In the genomic region with DNA sequence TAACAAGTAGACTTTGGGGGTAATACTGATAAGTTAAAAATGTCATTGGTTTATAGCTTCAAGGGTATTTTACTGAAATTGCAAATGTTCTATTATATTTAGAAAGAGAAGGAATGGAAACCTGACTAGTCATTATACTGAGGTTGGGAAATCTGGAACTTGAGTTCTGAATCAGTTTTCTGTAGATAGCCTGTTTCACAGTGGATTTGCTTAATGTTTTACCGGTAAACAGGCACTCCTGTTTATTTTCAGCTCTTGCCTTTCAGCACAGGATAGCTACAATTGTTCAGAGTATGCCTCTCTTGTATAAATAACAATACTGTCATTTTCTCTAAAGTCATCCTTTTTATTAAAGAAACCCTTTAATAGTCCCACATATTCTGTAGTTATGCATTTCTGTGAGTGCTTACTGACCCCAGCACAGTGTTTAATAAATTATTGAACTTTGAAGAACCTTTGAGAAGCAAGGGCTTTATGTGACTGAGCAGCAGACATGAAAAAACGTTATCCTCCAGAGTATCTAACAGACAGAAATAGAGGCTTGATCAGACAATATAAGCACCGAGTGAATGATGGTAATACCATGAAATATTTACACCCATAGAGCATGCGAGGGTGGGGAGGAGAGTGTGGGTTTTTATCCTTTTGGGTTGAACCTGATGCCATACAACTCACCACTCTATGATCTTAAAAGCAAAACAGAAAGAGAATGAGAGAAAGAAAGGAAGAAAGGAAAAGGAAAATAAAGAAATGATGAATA, we compare ENCODE assay signal across 1 cellular context.
TF ChIP-seq lines count a peak whose summit lies in the region.

No MANE protein-coding gene starts in this region.

TF ChIP-seq in WTC11, 78 proteins besides CTCF, POLR2A, EP300 and RAD21 (continued from another document):
- TF ChIP-seq, protein P1, sequence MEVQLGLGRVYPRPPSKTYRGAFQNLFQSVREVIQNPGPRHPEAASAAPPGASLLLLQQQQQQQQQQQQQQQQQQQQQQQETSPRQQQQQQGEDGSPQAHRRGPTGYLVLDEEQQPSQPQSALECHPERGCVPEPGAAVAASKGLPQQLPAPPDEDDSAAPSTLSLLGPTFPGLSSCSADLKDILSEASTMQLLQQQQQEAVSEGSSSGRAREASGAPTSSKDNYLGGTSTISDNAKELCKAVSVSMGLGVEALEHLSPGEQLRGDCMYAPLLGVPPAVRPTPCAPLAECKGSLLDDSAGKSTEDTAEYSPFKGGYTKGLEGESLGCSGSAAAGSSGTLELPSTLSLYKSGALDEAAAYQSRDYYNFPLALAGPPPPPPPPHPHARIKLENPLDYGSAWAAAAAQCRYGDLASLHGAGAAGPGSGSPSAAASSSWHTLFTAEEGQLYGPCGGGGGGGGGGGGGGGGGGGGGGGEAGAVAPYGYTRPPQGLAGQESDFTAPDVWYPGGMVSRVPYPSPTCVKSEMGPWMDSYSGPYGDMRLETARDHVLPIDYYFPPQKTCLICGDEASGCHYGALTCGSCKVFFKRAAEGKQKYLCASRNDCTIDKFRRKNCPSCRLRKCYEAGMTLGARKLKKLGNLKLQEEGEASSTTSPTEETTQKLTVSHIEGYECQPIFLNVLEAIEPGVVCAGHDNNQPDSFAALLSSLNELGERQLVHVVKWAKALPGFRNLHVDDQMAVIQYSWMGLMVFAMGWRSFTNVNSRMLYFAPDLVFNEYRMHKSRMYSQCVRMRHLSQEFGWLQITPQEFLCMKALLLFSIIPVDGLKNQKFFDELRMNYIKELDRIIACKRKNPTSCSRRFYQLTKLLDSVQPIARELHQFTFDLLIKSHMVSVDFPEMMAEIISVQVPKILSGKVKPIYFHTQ (CRISPR knock-in tag; IDR thresholded peaks at IDR 0.05): no peak
- TF ChIP-seq, protein P2, sequence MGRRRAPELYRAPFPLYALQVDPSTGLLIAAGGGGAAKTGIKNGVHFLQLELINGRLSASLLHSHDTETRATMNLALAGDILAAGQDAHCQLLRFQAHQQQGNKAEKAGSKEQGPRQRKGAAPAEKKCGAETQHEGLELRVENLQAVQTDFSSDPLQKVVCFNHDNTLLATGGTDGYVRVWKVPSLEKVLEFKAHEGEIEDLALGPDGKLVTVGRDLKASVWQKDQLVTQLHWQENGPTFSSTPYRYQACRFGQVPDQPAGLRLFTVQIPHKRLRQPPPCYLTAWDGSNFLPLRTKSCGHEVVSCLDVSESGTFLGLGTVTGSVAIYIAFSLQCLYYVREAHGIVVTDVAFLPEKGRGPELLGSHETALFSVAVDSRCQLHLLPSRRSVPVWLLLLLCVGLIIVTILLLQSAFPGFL (CRISPR knock-in tag; IDR thresholded peaks at IDR 0.05; ENCODE audit: borderline replicate concordance): no peak
- TF ChIP-seq, protein P3, sequence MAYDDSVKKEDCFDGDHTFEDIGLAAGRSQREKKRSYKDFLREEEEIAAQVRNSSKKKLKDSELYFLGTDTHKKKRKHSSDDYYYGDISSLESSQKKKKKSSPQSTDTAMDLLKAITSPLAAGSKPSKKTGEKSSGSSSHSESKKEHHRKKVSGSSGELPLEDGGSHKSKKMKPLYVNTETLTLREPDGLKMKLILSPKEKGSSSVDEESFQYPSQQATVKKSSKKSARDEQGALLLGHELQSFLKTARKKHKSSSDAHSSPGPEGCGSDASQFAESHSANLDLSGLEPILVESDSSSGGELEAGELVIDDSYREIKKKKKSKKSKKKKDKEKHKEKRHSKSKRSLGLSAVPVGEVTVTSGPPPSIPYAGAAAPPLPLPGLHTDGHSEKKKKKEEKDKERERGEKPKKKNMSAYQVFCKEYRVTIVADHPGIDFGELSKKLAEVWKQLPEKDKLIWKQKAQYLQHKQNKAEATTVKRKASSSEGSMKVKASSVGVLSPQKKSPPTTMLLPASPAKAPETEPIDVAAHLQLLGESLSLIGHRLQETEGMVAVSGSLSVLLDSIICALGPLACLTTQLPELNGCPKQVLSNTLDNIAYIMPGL (CRISPR knock-in tag; IDR thresholded peaks at IDR 0.05): no peak
- TF ChIP-seq, protein P4, sequence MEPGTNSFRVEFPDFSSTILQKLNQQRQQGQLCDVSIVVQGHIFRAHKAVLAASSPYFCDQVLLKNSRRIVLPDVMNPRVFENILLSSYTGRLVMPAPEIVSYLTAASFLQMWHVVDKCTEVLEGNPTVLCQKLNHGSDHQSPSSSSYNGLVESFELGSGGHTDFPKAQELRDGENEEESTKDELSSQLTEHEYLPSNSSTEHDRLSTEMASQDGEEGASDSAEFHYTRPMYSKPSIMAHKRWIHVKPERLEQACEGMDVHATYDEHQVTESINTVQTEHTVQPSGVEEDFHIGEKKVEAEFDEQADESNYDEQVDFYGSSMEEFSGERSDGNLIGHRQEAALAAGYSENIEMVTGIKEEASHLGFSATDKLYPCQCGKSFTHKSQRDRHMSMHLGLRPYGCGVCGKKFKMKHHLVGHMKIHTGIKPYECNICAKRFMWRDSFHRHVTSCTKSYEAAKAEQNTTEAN (CRISPR knock-in tag; IDR thresholded peaks at IDR 0.05): no peak
- TF ChIP-seq, protein P5, sequence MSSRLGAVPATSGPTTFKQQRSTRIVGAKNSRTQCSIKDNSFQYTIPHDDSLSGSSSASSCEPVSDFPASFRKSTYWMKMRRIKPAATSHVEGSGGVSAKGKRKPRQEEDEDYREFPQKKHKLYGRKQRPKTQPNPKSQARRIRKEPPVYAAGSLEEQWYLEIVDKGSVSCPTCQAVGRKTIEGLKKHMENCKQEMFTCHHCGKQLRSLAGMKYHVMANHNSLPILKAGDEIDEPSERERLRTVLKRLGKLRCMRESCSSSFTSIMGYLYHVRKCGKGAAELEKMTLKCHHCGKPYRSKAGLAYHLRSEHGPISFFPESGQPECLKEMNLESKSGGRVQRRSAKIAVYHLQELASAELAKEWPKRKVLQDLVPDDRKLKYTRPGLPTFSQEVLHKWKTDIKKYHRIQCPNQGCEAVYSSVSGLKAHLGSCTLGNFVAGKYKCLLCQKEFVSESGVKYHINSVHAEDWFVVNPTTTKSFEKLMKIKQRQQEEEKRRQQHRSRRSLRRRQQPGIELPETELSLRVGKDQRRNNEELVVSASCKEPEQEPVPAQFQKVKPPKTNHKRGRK (CRISPR knock-in tag; IDR thresholded peaks at IDR 0.05; ENCODE audit: borderline replicate concordance): no peak
- TF ChIP-seq SMAD4 (CRISPR knock-in tag; IDR thresholded peaks at IDR 0.05): no peak
- TF ChIP-seq IRF2 (CRISPR knock-in tag; IDR thresholded peaks at IDR 0.05; ENCODE audit: borderline replicate concordance, low read depth): no peak
- TF ChIP-seq RORB (CRISPR knock-in tag; IDR thresholded peaks at IDR 0.05): no peak
- no peak for TF ChIP-seq ZNF138 (CRISPR knock-in tag; conservative IDR thresholded peaks at IDR 0.05)
